Comparison of ENCODE assay signal across 12 cellular contexts in genomic region chr1:225250432-225250831, GRCh38.
DNase-seq lines count a peak whose midpoint lies in the region; ATAC-seq and TF ChIP-seq lines count a peak whose summit lies in the region.
"Had no signal": no experiment of that assay in that cellular context is flagged by ENCODE, and none has a peak within 500 bp of the region (broad histone marks: within the 10 kb centered on the region; RNA-seq: fewer than 3 reads in every experiment).

No MANE protein-coding gene starts in this region.

- ATAC-seq in HG02973 (IDR thresholded peaks at IDR 0.05; ENCODE audit: unreplicated experiment), result peak; percentile 98
- no peak for ATAC-seq in left ventricle myocardium superior
- ATAC-seq: right lobe of liver had no signal

- H3K36me3 Mint-ChIP-seq in osteocyte (ENCODE audit: unreplicated experiment), result no peaks in the 10 kb centered on the region

- H3K4me3 ChIP-seq in left ventricle myocardium inferior, result no peak overlapping the region
- H3K4me3 ChIP-seq: right lobe of liver had no signal

- DNase-seq in NCI-H1694 treated with DMSO at 0.1 percent for 48 hours (lab: John Stamatoyannopoulos, UW) (peak; percentile 6), NCI-H1694 (lab: John Stamatoyannopoulos, UW) (no peak), NAMALWA (ENCODE audit: low spot score) (peak; percentile 26), left ventricle myocardium inferior (no peak), left ventricle myocardium superior (no peak), osteocyte (ENCODE audit: extremely low spot score, unreplicated experiment) (no peak)
- DNase-seq in activated CD4-positive, alpha-beta T cell treated with anti-CD3 and anti-CD28 coated beads, Interleukin-2, amount 50 U/mL, for 1 hour, result no peak
- DNase-seq: activated T-cell treated with anti-CD3 and anti-CD28 coated beads, Interleukin-2, amount 50 U/mL, for 48 hours; cortex of kidney; right lobe of liver had no signal

- peaks cover 8% of the 10 kb centered on the region for H3K27me3 Mint-ChIP-seq in osteocyte (ENCODE audit: unreplicated experiment)

- peaks cover 12% of the 10 kb centered on the region for H3K9me3 Mint-ChIP-seq in osteocyte (ENCODE audit: unreplicated experiment)

- no peaks in the 10 kb centered on the region for H3K27me3 ChIP-seq in left ventricle myocardium inferior (ENCODE audit: low read depth)
- H3K27me3 ChIP-seq: right lobe of liver had no signal

- H3K4me1 ChIP-seq in left ventricle myocardium inferior, result no peaks in the 10 kb centered on the region
- H3K4me1 ChIP-seq: right lobe of liver had no signal

- peaks cover 16% of the 10 kb centered on the region for H3K9me3 ChIP-seq in left ventricle myocardium inferior (replicated peaks)
- H3K9me3 ChIP-seq: right lobe of liver had no signal

- no peak overlapping the region for H3K4me3 Mint-ChIP-seq in osteocyte (ENCODE audit: unreplicated experiment)

- TF ChIP-seq CTCF in left ventricle myocardium inferior (IDR thresholded peaks at IDR 0.05; ENCODE audit: borderline replicate concordance) (no peak), osteocyte (IDR thresholded peaks at IDR 0.05) (no peak)

- intact Hi-C loops in left ventricle myocardium inferior (cut with micrococcal nuclease) (no loop called here), left ventricle myocardium superior (cut with micrococcal nuclease) (no loop called here)

- H3K4me1 Mint-ChIP-seq in osteocyte (ENCODE audit: unreplicated experiment), result no peaks in the 10 kb centered on the region

- no peak overlapping the region for H3K27ac ChIP-seq in left ventricle myocardium inferior (replicated peaks)
- H3K27ac ChIP-seq: 22Rv1, right lobe of liver had no signal

- H3K36me3 ChIP-seq in left ventricle myocardium inferior, result no peaks in the 10 kb centered on the region
- H3K36me3 ChIP-seq: right lobe of liver had no signal

- no peak overlapping the region for H3K27ac Mint-ChIP-seq in osteocyte (ENCODE audit: unreplicated experiment)

Comparison
In these comparisons a context has a peak if more than half of its experiments do, and no peak if none do; other contexts are left out.
1. DNase-seq: peak in NCI-H1694 treated with DMSO at 0.1 percent for 48 hours (single experiment) and NAMALWA (single experiment); none in NCI-H1694 (single experiment), activated CD4-positive, alpha-beta T cell treated with anti-CD3 and anti-CD28 coated beads, Interleukin-2, amount 50 U/mL, for 1 hour (single experiment), left ventricle myocardium inferior (single experiment), left ventricle myocardium superior (single experiment) and osteocyte (single experiment).